ENCODE assay signal across 1 cellular context in the genomic region with DNA sequence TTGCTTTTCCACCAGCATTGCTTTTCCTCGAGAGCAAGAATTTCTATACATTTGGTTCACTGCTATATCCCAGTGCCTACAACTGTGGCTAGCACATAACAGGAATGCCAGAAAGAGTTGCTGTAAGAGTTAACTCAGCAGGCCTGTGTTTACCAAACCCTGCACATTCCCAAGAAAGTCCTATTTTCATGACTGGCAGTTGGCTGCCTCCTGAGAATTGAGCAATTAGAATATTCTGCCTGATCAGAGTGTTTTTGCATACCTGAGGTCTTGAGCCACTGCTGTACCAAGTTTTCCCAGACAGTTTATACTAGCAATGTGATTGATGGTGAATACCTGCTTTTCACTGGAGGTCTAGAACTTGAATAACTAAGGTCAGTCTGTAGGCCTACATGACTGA.
TF ChIP-seq lines count a peak whose summit lies in the region.

No MANE protein-coding gene starts in this region.

TF ChIP-seq in HepG2, 621 proteins besides CTCF, POLR2A, EP300 and RAD21:
- TF ChIP-seq ZNF12 (CRISPR knock-in tag; IDR thresholded peaks at IDR 0.05) (0 out of 2 replicates have a peak, but pooled peaks have one; percentile 19), SMARCE1 (IDR thresholded peaks at IDR 0.05; ENCODE audit: borderline replicate concordance) (no peak), BRD4 (CRISPR knock-in tag; IDR thresholded peaks at IDR 0.05) (no peak), ZNF18 (CRISPR knock-in tag; IDR thresholded peaks at IDR 0.05; ENCODE audit: insufficient replicate concordance) (no peak), ZKSCAN1 (IDR thresholded peaks at IDR 0.05; ENCODE audit: low read length) (no peak), BCL6 (CRISPR knock-in tag; IDR thresholded peaks at IDR 0.05) (peak; percentile 44; the same call in 1 of the 2 replicates), RBFOX2 (IDR thresholded peaks at IDR 0.05; ENCODE audit: low read depth, low read length) (no peak), MZF1 (CRISPR knock-in tag; IDR thresholded peaks at IDR 0.05; ENCODE audit: borderline replicate concordance) (no peak), ZNF652 (CRISPR knock-in tag; IDR thresholded peaks at IDR 0.05; ENCODE audit: borderline replicate concordance, low read depth) (peak; percentile 91), ZNF138 (CRISPR knock-in tag; IDR thresholded peaks at IDR 0.05; ENCODE audit: low read depth) (no peak), DZIP1 (CRISPR knock-in tag; IDR thresholded peaks at IDR 0.05) (no peak), ZMAT5 (CRISPR knock-in tag; IDR thresholded peaks at IDR 0.05; ENCODE audit: borderline replicate concordance, low read depth) (no peak), BRCA1 (CRISPR knock-in tag; IDR thresholded peaks at IDR 0.05) (no peak), ZNF331 (CRISPR knock-in tag; IDR thresholded peaks at IDR 0.05) (no peak), FOXA3 (CRISPR knock-in tag; IDR thresholded peaks at IDR 0.05) (peak; percentile 18; the same call in 1 of the 2 replicates), FOXA1 (IDR thresholded peaks at IDR 0.05) (no peak), FOXA1 (CRISPR knock-in tag; IDR thresholded peaks at IDR 0.05) (0 out of 2 replicates have a peak, but pooled peaks have one; percentile 33), ZNF639 (CRISPR knock-in tag; conservative IDR thresholded peaks at IDR 0.05) (no peak), FLYWCH1 (CRISPR knock-in tag; IDR thresholded peaks at IDR 0.05) (no peak), ZNF17 (CRISPR knock-in tag; IDR thresholded peaks at IDR 0.05) (no peak)
- TF ChIP-seq, protein P1, sequence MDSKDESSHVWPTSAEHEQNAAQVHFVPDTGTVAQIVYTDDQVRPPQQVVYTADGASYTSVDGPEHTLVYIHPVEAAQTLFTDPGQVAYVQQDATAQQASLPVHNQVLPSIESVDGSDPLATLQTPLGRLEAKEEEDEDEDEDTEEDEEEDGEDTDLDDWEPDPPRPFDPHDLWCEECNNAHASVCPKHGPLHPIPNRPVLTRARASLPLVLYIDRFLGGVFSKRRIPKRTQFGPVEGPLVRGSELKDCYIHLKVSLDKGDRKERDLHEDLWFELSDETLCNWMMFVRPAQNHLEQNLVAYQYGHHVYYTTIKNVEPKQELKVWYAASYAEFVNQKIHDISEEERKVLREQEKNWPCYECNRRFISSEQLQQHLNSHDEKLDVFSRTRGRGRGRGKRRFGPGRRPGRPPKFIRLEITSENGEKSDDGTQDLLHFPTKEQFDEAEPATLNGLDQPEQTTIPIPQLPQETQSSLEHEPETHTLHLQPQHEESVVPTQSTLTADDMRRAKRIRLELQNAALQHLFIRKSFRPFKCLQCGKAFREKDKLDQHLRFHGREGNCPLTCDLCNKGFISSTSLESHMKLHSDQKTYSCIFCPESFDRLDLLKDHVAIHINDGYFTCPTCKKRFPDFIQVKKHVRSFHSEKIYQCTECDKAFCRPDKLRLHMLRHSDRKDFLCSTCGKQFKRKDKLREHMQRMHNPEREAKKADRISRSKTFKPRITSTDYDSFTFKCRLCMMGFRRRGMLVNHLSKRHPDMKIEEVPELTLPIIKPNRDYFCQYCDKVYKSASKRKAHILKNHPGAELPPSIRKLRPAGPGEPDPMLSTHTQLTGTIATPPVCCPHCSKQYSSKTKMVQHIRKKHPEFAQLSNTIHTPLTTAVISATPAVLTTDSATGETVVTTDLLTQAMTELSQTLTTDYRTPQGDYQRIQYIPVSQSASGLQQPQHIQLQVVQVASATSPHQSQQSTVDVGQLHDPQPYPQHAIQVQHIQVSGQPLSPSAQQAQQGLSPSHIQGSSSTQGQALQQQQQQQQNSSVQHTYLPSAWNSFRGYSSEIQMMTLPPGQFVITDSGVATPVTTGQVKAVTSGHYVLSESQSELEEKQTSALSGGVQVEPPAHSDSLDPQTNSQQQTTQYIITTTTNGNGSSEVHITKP (CRISPR knock-in tag; IDR thresholded peaks at IDR 0.05; ENCODE audit: low read depth): no peak
